12 cellular contexts compared by ENCODE assay signal in the genomic region with DNA sequence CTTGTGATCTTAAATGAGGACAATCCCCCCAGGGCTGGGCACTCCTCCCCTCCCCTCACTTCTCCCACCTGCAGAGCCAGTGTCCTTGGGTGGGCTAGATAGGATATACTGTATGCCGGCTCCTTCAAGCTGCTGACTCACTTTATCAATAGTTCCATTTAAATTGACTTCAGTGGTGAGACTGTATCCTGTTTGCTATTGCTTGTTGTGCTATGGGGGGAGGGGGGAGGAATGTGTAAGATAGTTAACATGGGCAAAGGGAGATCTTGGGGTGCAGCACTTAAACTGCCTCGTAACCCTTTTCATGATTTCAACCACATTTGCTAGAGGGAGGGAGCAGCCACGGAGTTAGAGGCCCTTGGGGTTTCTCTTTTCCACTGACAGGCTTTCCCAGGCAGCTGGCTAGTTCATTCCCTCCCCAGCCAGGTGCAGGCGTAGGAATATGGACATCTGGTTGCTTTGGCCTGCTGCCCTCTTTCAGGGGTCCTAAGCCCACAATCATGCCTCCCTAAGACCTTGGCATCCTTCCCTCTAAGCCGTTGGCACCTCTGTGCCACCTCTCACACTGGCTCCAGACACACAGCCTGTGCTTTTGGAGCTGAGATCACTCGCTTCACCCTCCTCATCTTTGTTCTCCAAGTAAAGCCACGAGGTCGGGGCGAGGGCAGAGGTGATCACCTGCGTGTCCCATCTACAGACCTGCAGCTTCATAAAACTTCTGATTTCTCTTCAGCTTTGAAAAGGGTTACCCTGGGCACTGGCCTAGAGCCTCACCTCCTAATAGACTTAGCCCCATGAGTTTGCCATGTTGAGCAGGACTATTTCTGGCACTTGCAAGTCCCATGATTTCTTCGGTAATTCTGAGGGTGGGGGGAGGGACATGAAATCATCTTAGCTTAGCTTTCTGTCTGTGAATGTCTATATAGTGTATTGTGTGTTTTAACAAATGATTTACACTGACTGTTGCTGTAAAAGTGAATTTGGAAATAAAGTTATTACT. TPM values are rescaled to one million over a fixed set of nuclear protein-coding genes. Genes with fewer than 3 reads are reported as not detected.
A peak's percentile ranks its signal among the peaks of the same experiment; 100 is the strongest.
DNase-seq lines count a peak whose midpoint lies in the region; ATAC-seq and TF ChIP-seq lines count a peak whose summit lies in the region.
"Had no signal": no experiment of that assay in that cellular context is flagged by ENCODE, and none has a peak within 500 bp of the region (broad histone marks: within the 10 kb centered on the region; RNA-seq: fewer than 3 reads in every experiment).

No MANE protein-coding gene starts in this region.

- intact Hi-C loops in right cardiac atrium (cut with DNase I) (no loop called here), upper lobe of right lung (cut with DNase I) (no loop called here), ascending aorta (cut with DNase I) (no loop called here)

- H3K27ac ChIP-seq in right cardiac atrium (ENCODE audit: low read length) (peak overlapping the region; percentile 31), upper lobe of right lung (peak overlapping the region; percentile 30), ascending aorta (peak overlapping the region in 1 of 2 donors; percentile 23)

- H3K27me3 ChIP-seq in right cardiac atrium (ENCODE audit: control insufficient read depth, insufficient read depth) (no peaks in the 10 kb centered on the region), upper lobe of right lung (no peaks in the 10 kb centered on the region), ascending aorta (no peaks in the 10 kb centered on the region)

- peaks cover 38% of the 10 kb centered on the region for H3K36me3 Mint-ChIP-seq in stimulated activated naive CD8-positive, alpha-beta T cell treated with anti-CD3 and anti-CD28 coated beads, Interleukin-15, Interleukin-2, amounts not matched to agents 100 ng/mL and 50 ng/mL, for 24 hours (ENCODE audit: low read depth)
- peaks cover 5% of the 10 kb centered on the region for H3K36me3 Mint-ChIP-seq in T-helper 17 cell (ENCODE audit: low read depth)

- H3K4me3 Mint-ChIP-seq in stimulated activated naive CD8-positive, alpha-beta T cell treated with anti-CD3 and anti-CD28 coated beads, Interleukin-15, Interleukin-2, amounts not matched to agents 100 ng/mL and 50 ng/mL, for 24 hours = no peak overlapping the region
- no peak overlapping the region for H3K4me3 Mint-ChIP-seq in stimulated activated naive CD8-positive, alpha-beta T cell treated with anti-CD3 and anti-CD28 coated beads, Interleukin-15, amount 100 ng/mL, for 72 hours
- H3K4me3 Mint-ChIP-seq in T-helper 17 cell = no peak overlapping the region

- no peak for ATAC-seq in stimulated activated naive CD8-positive, alpha-beta T cell treated with anti-CD3 and anti-CD28 coated beads, Interleukin-15, amount 100 ng/mL, for 72 hours
- ATAC-seq in T-helper 17 cell = no peak
- no peak for ATAC-seq in right cardiac atrium
- ATAC-seq in upper lobe of right lung = no peak
- no peak for ATAC-seq in HG02571 (IDR thresholded peaks at IDR 0.05; ENCODE audit: unreplicated experiment)

- WGBS in right cardiac atrium = 65% methylated on average over 11 of the region's 11 CpGs

- H3K9me3 Mint-ChIP-seq in stimulated activated naive CD8-positive, alpha-beta T cell treated with anti-CD3 and anti-CD28 coated beads, Interleukin-15, Interleukin-2, amounts not matched to agents 100 ng/mL and 50 ng/mL, for 24 hours = no peaks in the 10 kb centered on the region
- H3K9me3 Mint-ChIP-seq in stimulated activated naive CD8-positive, alpha-beta T cell treated with anti-CD3 and anti-CD28 coated beads, Interleukin-15, amount 100 ng/mL, for 72 hours = no peaks in the 10 kb centered on the region

- H3K4me1 Mint-ChIP-seq in stimulated activated naive CD8-positive, alpha-beta T cell treated with anti-CD3 and anti-CD28 coated beads, Interleukin-15, Interleukin-2, amounts not matched to agents 100 ng/mL and 50 ng/mL, for 24 hours (ENCODE audit: low read depth) = peaks cover 15% of the 10 kb centered on the region
- peaks cover 56% of the 10 kb centered on the region for H3K4me1 Mint-ChIP-seq in stimulated activated naive CD8-positive, alpha-beta T cell treated with anti-CD3 and anti-CD28 coated beads, Interleukin-15, amount 100 ng/mL, for 72 hours
- peaks cover 23% of the 10 kb centered on the region for H3K4me1 Mint-ChIP-seq in T-helper 17 cell

- no peak for DNase-seq in stimulated activated naive CD8-positive, alpha-beta T cell treated with anti-CD3 and anti-CD28 coated beads, Interleukin-15, amount 100 ng/mL, for 72 hours
- no peak for DNase-seq in T-helper 17 cell
- no peak for DNase-seq in right cardiac atrium
- DNase-seq in upper lobe of right lung = no peak
- no peak for DNase-seq in NK-92 (lab: John Stamatoyannopoulos, UW; ENCODE audit: unreplicated experiment)
- DNase-seq in ascending aorta (ENCODE audit: low spot score in 2 of 2) = no peak
- DNase-seq: NCI-H510A treated with DMSO at 0.1 percent for 48 hours had no signal

- H3K27ac Mint-ChIP-seq in stimulated activated naive CD8-positive, alpha-beta T cell treated with anti-CD3 and anti-CD28 coated beads, Interleukin-15, Interleukin-2, amounts not matched to agents 100 ng/mL and 50 ng/mL, for 24 hours = peak overlapping the region; percentile 55
- H3K27ac Mint-ChIP-seq in stimulated activated naive CD8-positive, alpha-beta T cell treated with anti-CD3 and anti-CD28 coated beads, Interleukin-15, amount 100 ng/mL, for 72 hours = peak overlapping the region in 1 of 2 donors; percentile 71
- peak overlapping the region; percentile 86 for H3K27ac Mint-ChIP-seq in T-helper 17 cell

- no peaks in the 10 kb centered on the region for H3K4me1 ChIP-seq in right cardiac atrium (ENCODE audit: control insufficient read depth, insufficient read depth, low read length)
- no peaks in the 10 kb centered on the region for H3K4me1 ChIP-seq in upper lobe of right lung
- no peaks in the 10 kb centered on the region for H3K4me1 ChIP-seq in ascending aorta

- H3K9me3 ChIP-seq in T-helper 17 cell (ENCODE audit: control insufficient read depth, low read length, poor library complexity, severe bottlenecking) = no peaks in the 10 kb centered on the region
- H3K9me3 ChIP-seq in right cardiac atrium (ENCODE audit: control insufficient read depth, low read length) = no peaks in the 10 kb centered on the region
- H3K9me3 ChIP-seq in upper lobe of right lung = no peaks in the 10 kb centered on the region
- H3K9me3 ChIP-seq in ascending aorta = no peaks in the 10 kb centered on the region
- H3K9me3 ChIP-seq: thoracic aorta had no signal

- no peak for TF ChIP-seq CTCF in upper lobe of right lung (IDR thresholded peaks at IDR 0.05)
- no peak for TF ChIP-seq CTCF in ascending aorta (IDR thresholded peaks at IDR 0.05)

- H3K27me3 Mint-ChIP-seq in stimulated activated naive CD8-positive, alpha-beta T cell treated with anti-CD3 and anti-CD28 coated beads, Interleukin-15, Interleukin-2, amounts not matched to agents 100 ng/mL and 50 ng/mL, for 24 hours = no peaks in the 10 kb centered on the region
- H3K27me3 Mint-ChIP-seq in stimulated activated naive CD8-positive, alpha-beta T cell treated with anti-CD3 and anti-CD28 coated beads, Interleukin-15, amount 100 ng/mL, for 72 hours = no peaks in the 10 kb centered on the region
- H3K27me3 Mint-ChIP-seq in T-helper 17 cell = no peaks in the 10 kb centered on the region

- peaks cover 49% of the 10 kb centered on the region for H3K36me3 ChIP-seq in upper lobe of right lung
- peaks cover 25 to 41% of the 10 kb centered on the region in 2 donors for H3K36me3 ChIP-seq in ascending aorta

- H3K4me3 ChIP-seq in right cardiac atrium (ENCODE audit: low read length) = no peak overlapping the region
- H3K4me3 ChIP-seq in upper lobe of right lung = no peak overlapping the region
- H3K4me3 ChIP-seq in ascending aorta = no peak overlapping the region
- H3K4me3 ChIP-seq: thoracic aorta had no signal

RNA-seq across cellular contexts. Expression of a gene that starts 28.6 kb away (rescaled TPM):
- total RNA-seq in T-helper 17 cell (not detected), right cardiac atrium (not detected), upper lobe of right lung (not detected), ascending aorta (not detected)
- polyA plus RNA-seq in right cardiac atrium = not detected
- total RNA-seq: T-helper 1 cell treated with Interleukin-12 subunit alpha and Interleukin-12 subunit beta and Interleukin-4 antibody, amounts not matched to agents 30 ng/mL and 1 ng/mL, for 36 hours; thoracic aorta had no signal
- polyA plus RNA-seq: neural cell had no signal
